8 cellular contexts compared by ENCODE assay signal in the genomic region with DNA sequence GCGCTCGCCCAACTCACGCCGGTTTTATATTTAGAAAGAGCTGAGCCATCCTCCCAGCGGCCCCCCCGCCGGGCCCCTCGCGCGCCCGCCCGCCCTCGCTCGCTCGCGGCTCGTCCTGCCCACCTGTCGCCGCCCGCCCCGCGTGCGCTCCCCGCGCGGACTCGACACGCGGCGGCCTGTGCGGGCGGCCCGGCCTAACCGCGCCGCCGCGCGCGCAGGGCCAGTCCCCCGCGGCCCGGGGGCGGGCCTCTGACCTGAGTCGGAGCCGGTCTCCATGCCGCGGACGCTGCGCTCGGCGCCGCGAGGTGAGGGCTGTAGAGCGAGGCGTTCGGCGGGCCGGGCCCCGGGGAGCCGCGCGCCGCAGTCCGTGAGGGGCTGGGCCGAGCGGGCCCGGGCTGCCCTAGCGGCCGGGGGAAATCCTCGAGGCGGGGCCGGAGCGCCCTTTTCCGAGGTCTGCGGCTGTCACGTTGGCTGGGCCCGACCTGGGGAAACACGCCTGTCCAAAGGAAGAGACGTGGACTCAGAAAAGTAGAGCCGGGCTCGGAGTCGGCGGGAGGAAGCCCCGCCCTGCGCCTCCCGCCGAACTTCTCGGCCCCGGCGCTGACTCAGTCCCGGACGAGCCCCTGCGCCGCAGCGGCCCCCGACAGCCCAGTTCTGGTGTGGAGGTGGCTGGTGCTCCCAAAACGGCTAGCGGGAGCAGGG. TPM values are rescaled to one million over a fixed set of nuclear protein-coding genes. Genes with fewer than 3 reads are reported as not detected.
DNase-seq lines count a peak whose midpoint lies in the region; ATAC-seq and TF ChIP-seq lines count a peak whose summit lies in the region.

A gene with protein sequence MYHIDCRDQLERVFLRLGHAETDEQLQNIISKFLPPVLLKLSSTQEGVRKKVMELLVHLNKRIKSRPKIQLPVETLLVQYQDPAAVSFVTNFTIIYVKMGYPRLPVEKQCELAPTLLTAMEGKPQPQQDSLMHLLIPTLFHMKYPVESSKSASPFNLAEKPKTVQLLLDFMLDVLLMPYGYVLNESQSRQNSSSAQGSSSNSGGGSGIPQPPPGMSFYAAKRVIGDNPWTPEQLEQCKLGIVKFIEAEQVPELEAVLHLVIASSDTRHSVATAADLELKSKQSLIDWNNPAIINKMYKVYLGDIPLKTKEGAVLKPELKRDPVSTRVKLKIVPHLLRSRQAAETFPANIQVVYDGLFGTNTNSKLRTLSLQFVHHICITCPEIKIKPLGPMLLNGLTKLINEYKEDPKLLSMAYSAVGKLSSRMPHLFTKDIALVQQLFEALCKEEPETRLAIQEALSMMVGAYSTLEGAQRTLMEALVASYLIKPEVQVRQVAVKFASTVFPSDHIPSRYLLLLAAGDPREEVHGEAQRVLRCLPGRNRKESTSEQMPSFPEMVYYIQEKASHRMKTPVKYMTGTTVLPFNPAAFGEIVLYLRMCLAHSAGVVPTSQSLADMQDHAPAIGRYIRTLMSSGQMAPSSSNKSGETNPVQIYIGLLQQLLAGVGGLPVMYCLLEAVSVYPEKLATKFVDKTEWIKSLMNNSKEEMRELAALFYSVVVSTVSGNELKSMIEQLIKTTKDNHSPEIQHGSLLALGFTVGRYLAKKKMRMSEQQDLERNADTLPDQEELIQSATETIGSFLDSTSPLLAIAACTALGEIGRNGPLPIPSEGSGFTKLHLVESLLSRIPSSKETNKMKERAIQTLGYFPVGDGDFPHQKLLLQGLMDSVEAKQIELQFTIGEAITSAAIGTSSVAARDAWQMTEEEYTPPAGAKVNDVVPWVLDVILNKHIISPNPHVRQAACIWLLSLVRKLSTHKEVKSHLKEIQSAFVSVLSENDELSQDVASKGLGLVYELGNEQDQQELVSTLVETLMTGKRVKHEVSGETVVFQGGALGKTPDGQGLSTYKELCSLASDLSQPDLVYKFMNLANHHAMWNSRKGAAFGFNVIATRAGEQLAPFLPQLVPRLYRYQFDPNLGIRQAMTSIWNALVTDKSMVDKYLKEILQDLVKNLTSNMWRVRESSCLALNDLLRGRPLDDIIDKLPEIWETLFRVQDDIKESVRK (N-terminal part only) (minus strand): TSS at position 522 of the 702 bp plus-strand sequence. CDS start 11,465 bp downstream, outside the sequence.

- 0 to 1% (median 0%) methylated on average over 25 to 99 of the region's 99 CpGs for WGBS in ovary, 3 donors

- TF ChIP-seq EP300 in ovary (IDR thresholded peaks at IDR 0.05): no peak

- no peaks in the 10 kb centered on the region for H3K9me2 ChIP-seq in SU-DHL-6 (replicated peaks; ENCODE audit: insufficient read depth, low read length)

- TF ChIP-seq CTCF in SU-DHL-6 (IDR thresholded peaks at IDR 0.05; ENCODE audit: insufficient read depth, low read length, poor library complexity, severe bottlenecking) (no peak), ovary (IDR thresholded peaks at IDR 0.05) (no peak), thoracic aorta (IDR thresholded peaks at IDR 0.05) (no peak)

- peak; percentile 88 for DNase-seq in ELF-1 (ENCODE audit: low read depth, low spot score)
- peak; percentile 55 for DNase-seq in KG1 (lab: John Stamatoyannopoulos, UW)
- DNase-seq in activated naive CD8-positive, alpha-beta T cell treated with anti-CD3 and anti-CD28 coated beads, Interleukin-2, amount 50 U/mL, for 16 hours (ENCODE audit: low read depth, low spot score): peak; percentile 28
- peak in 40 of 42 donors; percentile 39 to 83 (median 67) for DNase-seq in head of caudate nucleus
- peak; percentile 69 to 83 (median 77) for DNase-seq in ovary
- peak; percentile 10 for DNase-seq in thoracic aorta (ENCODE audit: low spot score)

- peak within 1 kb of the TSS; percentile 61 for H3K4me2 ChIP-seq in SU-DHL-6 (ENCODE audit: low read depth, low read length, poor library complexity, severe bottlenecking)

- H3K4me1 ChIP-seq in ovary (ENCODE audit: insufficient read depth) (peaks cover 8% of the 10 kb centered on the region), thoracic aorta (ENCODE audit: control insufficient read depth in 1 of 2, low read depth in 2 of 2) (peaks cover 0 to 23% of the 10 kb centered on the region in 2 donors)

- H3K4me3 ChIP-seq in SU-DHL-6 (ENCODE audit: insufficient read depth, low read length, poor library complexity, severe bottlenecking) (peak within 1 kb of the TSS; percentile 60), ovary (peak within 1 kb of the TSS; percentile 89), thoracic aorta (peak within 1 kb of the TSS; percentile 93)

- H3K79me2 ChIP-seq in SU-DHL-6 (ENCODE audit: insufficient read depth, low read length): peaks cover 30% of the 10 kb centered on the region

- H3K27me3 ChIP-seq in SU-DHL-6 (ENCODE audit: low read length): no peaks in the 10 kb centered on the region
- no peaks in the 10 kb centered on the region for H3K27me3 ChIP-seq in ovary
- no peaks in the 10 kb centered on the region for H3K27me3 ChIP-seq in thoracic aorta (replicated peaks; ENCODE audit: insufficient read depth)

- peak; percentile 52 for TF ChIP-seq POLR2A in ovary (IDR thresholded peaks at IDR 0.05)

- H3K36me3 ChIP-seq in SU-DHL-6 (ENCODE audit: low read length): no peaks in the 10 kb centered on the region
- H3K36me3 ChIP-seq in ovary: no peaks in the 10 kb centered on the region
- no peaks in the 10 kb centered on the region for H3K36me3 ChIP-seq in thoracic aorta

- H3K9ac ChIP-seq in SU-DHL-6 (ENCODE audit: low read length): peak within 1 kb of the TSS; percentile 69

- intact Hi-C loops in head of caudate nucleus (cut with DNase I): loop anchor here (5.0 to 10.0 kb wide), 2 partner anchors 43 to 69 kb away; a partner anchor contains a TSS
- intact Hi-C loops in ovary (cut with DNase I): no loop called here

- ATAC-seq in GM21737 (IDR thresholded peaks at IDR 0.05; ENCODE audit: unreplicated experiment): peak; percentile 51
- peak; percentile 59 for ATAC-seq in thoracic aorta (ENCODE audit: insufficient number of reproducible peaks, low FRiP score, low read depth)

- H4K20me1 ChIP-seq in SU-DHL-6 (ENCODE audit: low read depth, low read length): no peaks in the 10 kb centered on the region

- H3F3A ChIP-seq in SU-DHL-6 (ENCODE audit: insufficient read depth): 0 out of 2 replicates have a peak, but pooled peaks cover 8% of the 10 kb centered on the region

- H2AFZ ChIP-seq in SU-DHL-6 (ENCODE audit: low read depth, low read length, severe bottlenecking): peak within 1 kb of the TSS; percentile 81

- H3K27ac ChIP-seq in SU-DHL-6 (ENCODE audit: low read depth, low read length) (peak within 1 kb of the TSS; percentile 59), ovary (peak within 1 kb of the TSS; percentile 96 to 100), thoracic aorta (peak within 1 kb of the TSS; percentile 98 to 99)

- H3K9me3 ChIP-seq in SU-DHL-6 (ENCODE audit: insufficient read depth, low read length): no peaks in the 10 kb centered on the region
- no peaks in the 10 kb centered on the region for H3K9me3 ChIP-seq in ovary
- H3K9me3 ChIP-seq in thoracic aorta: no peaks in the 10 kb centered on the region

RNA-seq across cellular contexts. Expression of the gene that starts here (rescaled TPM):
- total RNA-seq in ovary (10 to 100 TPM; 51.3 to 97.6 (median 89.1) TPM), thoracic aorta (100 to 1,000 TPM in 1 of 2 donors, 10 to 100 TPM in 1; 72.7 to 115 TPM)
- polyA plus RNA-seq in ovary: 10 to 100 TPM; 23.5 to 55.9 TPM

Comparison
In these comparisons a context has a peak if more than half of its experiments do, and no peak if none do; other contexts are left out.
1. Peak in every context shown above with its lines: DNase-seq, ATAC-seq, H3K4me3 ChIP-seq and H3K27ac ChIP-seq.
2. DNase-seq: peak in every context shown above with its lines; median percentile 88 in ELF-1; 77 in ovary; 67 in head of caudate nucleus; 55 in KG1; 28 in activated naive CD8-positive, alpha-beta T cell treated with anti-CD3 and anti-CD28 coated beads, Interleukin-2, amount 50 U/mL, for 16 hours; 10 in thoracic aorta.